ENCODE assay signal across 15 cellular contexts in genomic region chr10:10293431-10293830, GRCh38.
DNase-seq lines count a peak whose midpoint lies in the region; ATAC-seq lines count a peak whose summit lies in the region.
"Had no signal": no experiment of that assay in that cellular context is flagged by ENCODE, and none has a peak within 500 bp of the region (broad histone marks: within the 10 kb centered on the region; RNA-seq: fewer than 3 reads in every experiment).

No MANE protein-coding gene starts in this region.

- peak overlapping the region; percentile 9 for H3K4me3 ChIP-seq in adipocyte (ENCODE audit: low read length)

- H3K36me3 ChIP-seq in adipocyte (ENCODE audit: control insufficient read depth, insufficient read depth, low read length, severe bottlenecking) = no peaks in the 10 kb centered on the region

- DNase-seq in ELF-1 (ENCODE audit: low read depth, low spot score) (peak; percentile 66), adipocyte (ENCODE audit: low read depth) (no peak), left cardiac atrium (peak; percentile 26), middle frontal gyrus (ENCODE audit: extremely low spot score, low spot score) (peak; percentile 25), DMS53 treated with DMSO at 0.1 percent for 48 hours (lab: John Stamatoyannopoulos, UW; ENCODE audit: unreplicated experiment) (no peak)
- DNase-seq in effector CD8-positive, alpha-beta T cell (lab: John Stamatoyannopoulos, UW) = no peak
- DNase-seq: activated naive CD4-positive, alpha-beta T cell; NCI-H1436 treated with DMSO at 0.1 percent for 48 hours; NCI-H510A; RPMI8226; small intestine; stimulated activated naive CD8-positive, alpha-beta T cell treated with anti-CD3 and anti-CD28 coated beads, Interleukin-15, amount 100 ng/mL, for 72 hours had no signal

- no peaks in the 10 kb centered on the region for H3K27me3 ChIP-seq in adipocyte (replicated peaks; ENCODE audit: control insufficient read depth, insufficient read depth, low read length)

- peak overlapping the region; percentile 23 for H3K9ac ChIP-seq in adipocyte (ENCODE audit: low read length)
- H3K9ac ChIP-seq: KMS-11 had no signal

- H3K9me3 ChIP-seq in adipocyte (ENCODE audit: control insufficient read depth, low read length) = no peaks in the 10 kb centered on the region

- ATAC-seq in left cardiac atrium (peak in 1 of 2 donors; percentile 67), GM18517 (IDR thresholded peaks at IDR 0.05; ENCODE audit: unreplicated experiment) (no peak), HG02798 (IDR thresholded peaks at IDR 0.05; ENCODE audit: poor library complexity, unreplicated experiment) (no peak)

- peaks cover 10% of the 10 kb centered on the region for H3K4me1 ChIP-seq in adipocyte (ENCODE audit: control insufficient read depth, insufficient read depth, low read length)

- intact Hi-C loops in left cardiac atrium (cut with DNase I) = no loop called here

Comparison
In these comparisons a context has a peak if more than half of its experiments do, and no peak if none do; other contexts are left out.
1. DNase-seq: peak in ELF-1 (single experiment), left cardiac atrium (single experiment) and middle frontal gyrus (single experiment); none in adipocyte (single experiment), DMS53 treated with DMSO at 0.1 percent for 48 hours (single experiment) and effector CD8-positive, alpha-beta T cell (single experiment).